8 cellular contexts compared by ENCODE assay signal in genomic region chr5:59724482-59725392, GRCh38.
DNase-seq lines count a peak whose midpoint lies in the region; ATAC-seq and TF ChIP-seq lines count a peak whose summit lies in the region.

No MANE protein-coding gene starts in this region.

- no peaks in the 10 kb centered on the region for H3K4me1 ChIP-seq in effector memory CD4-positive, alpha-beta T cell (ENCODE audit: control insufficient read depth, insufficient read depth, low read length, poor library complexity, severe bottlenecking)

- H3K4me3 ChIP-seq in NB4 (ENCODE audit: low read depth, low read length), result no peak overlapping the region
- H3K4me3 ChIP-seq in effector memory CD4-positive, alpha-beta T cell (ENCODE audit: insufficient read depth, low read depth, low read length, poor library complexity, severe bottlenecking), result no peak overlapping the region

- no peaks in the 10 kb centered on the region for H3K27me3 ChIP-seq in effector memory CD4-positive, alpha-beta T cell (replicated peaks; ENCODE audit: control insufficient read depth, insufficient read depth, low read length, poor library complexity, severe bottlenecking)

- H3K36me3 ChIP-seq in effector memory CD4-positive, alpha-beta T cell (ENCODE audit: control insufficient read depth, insufficient read depth, low read length), result no peaks in the 10 kb centered on the region

- peaks cover 10% of the 10 kb centered on the region for H3K27me3 Mint-ChIP-seq in activated naive CD8-positive, alpha-beta T cell treated with anti-CD3 and anti-CD28 coated beads, Interleukin-2, amount 10 ng/mL, durations not matched to agents 7 days and 5 days
- H3K27me3 Mint-ChIP-seq in effector memory CD8-positive, alpha-beta T cell, result no peaks in the 10 kb centered on the region

- no peak overlapping the region for H3K27ac Mint-ChIP-seq in activated naive CD8-positive, alpha-beta T cell treated with anti-CD3 and anti-CD28 coated beads, Interleukin-2, amount 10 ng/mL, durations not matched to agents 7 days and 5 days
- H3K27ac Mint-ChIP-seq in effector memory CD8-positive, alpha-beta T cell, result no peak overlapping the region

- no peak for TF ChIP-seq POLR2A in NB4 (IDR thresholded peaks at IDR 0.05; ENCODE audit: extremely low read depth, insufficient read length)

- H3K36me3 Mint-ChIP-seq in activated naive CD8-positive, alpha-beta T cell treated with anti-CD3 and anti-CD28 coated beads, Interleukin-2, amount 10 ng/mL, durations not matched to agents 7 days and 5 days, result no peaks in the 10 kb centered on the region
- H3K36me3 Mint-ChIP-seq in effector memory CD8-positive, alpha-beta T cell (ENCODE audit: insufficient read depth), result no peaks in the 10 kb centered on the region

- no peak overlapping the region for H3K27ac ChIP-seq in effector memory CD4-positive, alpha-beta T cell (ENCODE audit: insufficient read depth, low read length, poor library complexity, severe bottlenecking)

- peak; percentile 62 for TF ChIP-seq CTCF in NB4 (IDR thresholded peaks at IDR 0.05; ENCODE audit: low read depth, low read length)

- peak; percentile 62 for ATAC-seq in GM21619 (IDR thresholded peaks at IDR 0.05; ENCODE audit: unreplicated experiment)
- ATAC-seq in activated naive CD8-positive, alpha-beta T cell treated with anti-CD3 and anti-CD28 coated beads, Interleukin-2, amount 10 ng/mL, durations not matched to agents 7 days and 5 days (ENCODE audit: low read depth), result peak; percentile 60
- ATAC-seq in left lobe of liver, result peak; percentile 86
- ATAC-seq in effector memory CD8-positive, alpha-beta T cell (replicated peaks), result no peak

- peak; percentile 40 for DNase-seq in activated CD4-positive, alpha-beta T cell treated with anti-CD3 and anti-CD28 coated beads for 48 hours
- no peak for DNase-seq in activated CD4-positive, alpha-beta T cell treated with anti-CD3 and anti-CD28 coated beads for 1 hour
- peak; percentile 59 for DNase-seq in NB4 (ENCODE audit: low read depth)
- DNase-seq in activated naive CD8-positive, alpha-beta T cell treated with anti-CD3 and anti-CD28 coated beads, Interleukin-2, amount 10 ng/mL, durations not matched to agents 7 days and 5 days, result no peak
- no peak for DNase-seq in left lobe of liver (ENCODE audit: low spot score)
- DNase-seq in effector memory CD4-positive, alpha-beta T cell, result no peak
- DNase-seq in effector memory CD8-positive, alpha-beta T cell, result no peak

- no peaks in the 10 kb centered on the region for H3K4me1 Mint-ChIP-seq in activated naive CD8-positive, alpha-beta T cell treated with anti-CD3 and anti-CD28 coated beads, Interleukin-2, amount 10 ng/mL, durations not matched to agents 7 days and 5 days
- no peaks in the 10 kb centered on the region for H3K4me1 Mint-ChIP-seq in effector memory CD8-positive, alpha-beta T cell (ENCODE audit: low read depth in 2 of 2)

- no peaks in the 10 kb centered on the region for H3K9me3 ChIP-seq in effector memory CD4-positive, alpha-beta T cell (ENCODE audit: control insufficient read depth, low read length)

- no peaks in the 10 kb centered on the region for H3K9me3 Mint-ChIP-seq in activated naive CD8-positive, alpha-beta T cell treated with anti-CD3 and anti-CD28 coated beads, Interleukin-2, amount 10 ng/mL, durations not matched to agents 7 days and 5 days
- H3K9me3 Mint-ChIP-seq in effector memory CD8-positive, alpha-beta T cell, result no peaks in the 10 kb centered on the region

- POLR2A ChIA-PET in activated naive CD8-positive, alpha-beta T cell treated with anti-CD3 and anti-CD28 coated beads, Interleukin-2, amount 10 ng/mL, durations not matched to agents 7 days and 5 days (lab: Charles Lee), result no interaction called here

- no peak overlapping the region for H3K4me3 Mint-ChIP-seq in activated naive CD8-positive, alpha-beta T cell treated with anti-CD3 and anti-CD28 coated beads, Interleukin-2, amount 10 ng/mL, durations not matched to agents 7 days and 5 days
- H3K4me3 Mint-ChIP-seq in effector memory CD8-positive, alpha-beta T cell, result no peak overlapping the region

Comparison
In these comparisons a context has a peak if more than half of its experiments do, and no peak if none do; other contexts are left out.
1. DNase-seq: peak in activated CD4-positive, alpha-beta T cell treated with anti-CD3 and anti-CD28 coated beads for 48 hours (single experiment) and NB4 (single experiment); none in activated CD4-positive, alpha-beta T cell treated with anti-CD3 and anti-CD28 coated beads for 1 hour (single experiment), activated naive CD8-positive, alpha-beta T cell treated with anti-CD3 and anti-CD28 coated beads, Interleukin-2, amount 10 ng/mL, durations not matched to agents 7 days and 5 days (single experiment), left lobe of liver (single experiment), effector memory CD4-positive, alpha-beta T cell (0 of 3) and effector memory CD8-positive, alpha-beta T cell (0 of 3).